In genomic region chr6:90107721-90108364, GRCh38 we compare ENCODE assay signal across 10 cellular contexts.
DNase-seq lines count a peak whose midpoint lies in the region; ATAC-seq lines count a peak whose summit lies in the region.
"Had no signal": no experiment of that assay in that cellular context is flagged by ENCODE, and none has a peak within 500 bp of the region (broad histone marks: within the 10 kb centered on the region; RNA-seq: fewer than 3 reads in every experiment).

No MANE protein-coding gene starts in this region.

- no peaks in the 10 kb centered on the region for H3K27me3 Mint-ChIP-seq in naive B cell

- DNase-seq in naive B cell = peak; percentile 46
- no peak for DNase-seq in Ammon's horn (ENCODE audit: low spot score)
- DNase-seq in NCI-H1436 (lab: John Stamatoyannopoulos, UW) = no peak
- no peak for DNase-seq in NCI-H1092 treated with DMSO at 0.1 percent for 48 hours (lab: John Stamatoyannopoulos, UW)
- DNase-seq in G401 (ENCODE audit: low spot score) = no peak
- DNase-seq: natural killer cell, NCI-H446 had no signal

- H3K4me1 Mint-ChIP-seq in naive B cell = peaks cover 70 to 92% (median 80%) of the 10 kb centered on the region in 3 donors

- in situ Hi-C loops in G401 (cut with HindIII; ENCODE audit: low sequenced_read_pairs) = no loop called here

- peaks cover 0 to 5% (median 2%) of the 10 kb centered on the region in 7 donors for H3K9me3 Mint-ChIP-seq in naive B cell
- H3K9me3 Mint-ChIP-seq: natural killer cell had no signal

- peak overlapping the region; percentile 74 to 91 (median 80) for H3K27ac Mint-ChIP-seq in naive B cell

- H3K4me3 Mint-ChIP-seq in naive B cell = peak overlapping the region in 5 of 8 donors; percentile 26 to 65 (median 45)

- peaks cover 21 to 34% of the 10 kb centered on the region in 2 donors for H3K36me3 Mint-ChIP-seq in naive B cell

- ATAC-seq in GM18868 (IDR thresholded peaks at IDR 0.05; ENCODE audit: unreplicated experiment) (peak; percentile 94), GM21723 (IDR thresholded peaks at IDR 0.05; ENCODE audit: unreplicated experiment) (peak; percentile 91), HG03558 (IDR thresholded peaks at IDR 0.05; ENCODE audit: extremely low read depth, unreplicated experiment) (peak; percentile 90), naive B cell (ENCODE audit: low read depth in 2 of 2) (peak; percentile 85 to 88)
- ATAC-seq: natural killer cell had no signal
